16 cellular contexts compared by ENCODE assay signal in the genomic region with DNA sequence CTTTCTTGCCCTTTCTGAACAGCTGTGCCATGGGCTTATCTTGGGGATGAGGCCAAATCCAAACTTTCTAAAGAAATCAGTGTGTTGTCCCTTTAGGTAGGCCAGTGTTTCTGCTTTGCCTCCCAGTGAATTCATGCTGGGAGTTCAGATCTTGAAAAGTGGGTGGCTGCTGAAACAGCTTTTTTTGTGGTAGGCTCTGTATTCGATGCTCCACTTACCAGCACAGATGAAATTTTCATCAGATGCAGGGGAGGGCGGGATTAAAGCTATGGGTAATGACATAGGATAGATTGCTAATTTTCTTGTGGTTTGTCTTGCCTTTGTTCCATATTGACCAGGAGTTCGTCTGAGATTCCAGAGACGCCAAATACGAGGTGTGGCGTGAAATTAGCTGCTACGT. TPM values are rescaled to one million over a fixed set of nuclear protein-coding genes. Genes with fewer than 3 reads are reported as not detected.
DNase-seq lines count a peak whose midpoint lies in the region; ATAC-seq and TF ChIP-seq lines count a peak whose summit lies in the region.
"Had no signal": no experiment of that assay in that cellular context is flagged by ENCODE, and none has a peak within 500 bp of the region (broad histone marks: within the 10 kb centered on the region; RNA-seq: fewer than 3 reads in every experiment).

No MANE protein-coding gene starts in this region.

- H3K9me3 Mint-ChIP-seq in immature natural killer cell, result no peaks in the 10 kb centered on the region

- H3K9ac ChIP-seq in SK-N-MC (ENCODE audit: insufficient read length), result no peak overlapping the region

- H3K36me3 Mint-ChIP-seq in immature natural killer cell, result no peaks in the 10 kb centered on the region

- H3K4me1 ChIP-seq in left ventricle myocardium inferior (peaks cover 81% of the 10 kb centered on the region), right cardiac atrium (ENCODE audit: control insufficient read depth, insufficient read depth, low read length) (peaks cover 5% of the 10 kb centered on the region), tibial artery (peaks cover 0 to 69% (median 50%) of the 10 kb centered on the region in 4 donors)

- ATAC-seq in right cardiac atrium, result no peak
- ATAC-seq: mucosa of descending colon had no signal

- H3K4me1 Mint-ChIP-seq in immature natural killer cell, result peaks cover 31 to 38% of the 10 kb centered on the region in 2 donors

- H3K27ac ChIP-seq in left ventricle myocardium inferior (replicated peaks), result no peak overlapping the region
- H3K27ac ChIP-seq in right cardiac atrium (ENCODE audit: low read length), result no peak overlapping the region
- H3K27ac ChIP-seq in SK-N-MC, result no peak overlapping the region
- peak overlapping the region; percentile 52 to 90 for H3K27ac ChIP-seq in tibial artery
- H3K27ac ChIP-seq: SJSA1 had no signal

- 68% methylated on average over 7 of the region's 7 CpGs for WGBS in right cardiac atrium

- H3K27me3 Mint-ChIP-seq in immature natural killer cell (ENCODE audit: low read depth in 3 of 3), result peaks cover 0 to 4% (median 4%) of the 10 kb centered on the region in 3 donors
- H3K27me3 Mint-ChIP-seq: B cell had no signal

- TF ChIP-seq CTCF in left ventricle myocardium inferior (IDR thresholded peaks at IDR 0.05; ENCODE audit: borderline replicate concordance), result no peak
- no peak for TF ChIP-seq CTCF in tibial artery (IDR thresholded peaks at IDR 0.05)

- no peaks in the 10 kb centered on the region for H3K36me3 ChIP-seq in left ventricle myocardium inferior
- no peaks in the 10 kb centered on the region for H3K36me3 ChIP-seq in SK-N-MC (ENCODE audit: insufficient read depth, low read length)
- H3K36me3 ChIP-seq in tibial artery, result no peaks in the 10 kb centered on the region
- H3K36me3 ChIP-seq: esophagus muscularis mucosa had no signal

- H3K9me3 ChIP-seq in left ventricle myocardium inferior (replicated peaks) (no peaks in the 10 kb centered on the region), right cardiac atrium (ENCODE audit: control insufficient read depth, low read length) (no peaks in the 10 kb centered on the region), SK-N-MC (ENCODE audit: low read depth, low read length) (no peaks in the 10 kb centered on the region), tibial artery (no peaks in the 10 kb centered on the region)
- H3K9me3 ChIP-seq: esophagus muscularis mucosa, mucosa of descending colon, SJSA1 had no signal

- intact Hi-C loops in left ventricle myocardium inferior (cut with micrococcal nuclease), result no loop called here
- intact Hi-C loops in right cardiac atrium (cut with DNase I), result loop anchor here in 1 of 4 donors (10.0 kb wide), 1 partner anchor 150 kb away; no protein-coding TSS in a partner anchor
- intact Hi-C loops in tibial artery (cut with DNase I; ENCODE audit: low total_unique reads), result loop anchor here (10.0 kb wide), 2 partner anchors 130 to 380 kb away; a partner anchor contains a TSS

- DNase-seq in left ventricle myocardium inferior (no peak), right cardiac atrium (no peak), SK-N-MC (ENCODE audit: low read depth, low spot score) (no peak), immature natural killer cell (no peak), tibial artery (no peak), NCI-H748 treated with DMSO at 0.1 percent for 48 hours (lab: John Stamatoyannopoulos, UW) (no peak), islet precursor cell (no peak)
- DNase-seq in stimulated activated naive CD4-positive, alpha-beta T cell treated with Interleukin-2 at 50 U/mL for 16 hours (lab: John Stamatoyannopoulos, UW), result no peak
- DNase-seq: activated CD4-positive, CD25-positive, alpha-beta regulatory T cell; mucosa of descending colon; NCI-H1092 treated with DMSO at 0.1 percent for 48 hours; NCI-H82; small intestine had no signal

- peak overlapping the region in 1 of 6 donors; percentile 42 for H3K27ac Mint-ChIP-seq in immature natural killer cell
- H3K27ac Mint-ChIP-seq: B cell had no signal

- H3K4me3 ChIP-seq in left ventricle myocardium inferior, result peak overlapping the region; percentile 92
- H3K4me3 ChIP-seq in right cardiac atrium (ENCODE audit: low read length), result no peak overlapping the region
- peak overlapping the region; percentile 88 for H3K4me3 ChIP-seq in SK-N-MC
- H3K4me3 ChIP-seq in tibial artery, result peak overlapping the region; percentile 71 to 92
- H3K4me3 ChIP-seq: mucosa of descending colon, SJSA1 had no signal

- H3K27me3 ChIP-seq in left ventricle myocardium inferior (ENCODE audit: low read depth) (no peaks in the 10 kb centered on the region), right cardiac atrium (ENCODE audit: control insufficient read depth, insufficient read depth) (no peaks in the 10 kb centered on the region), tibial artery (no peaks in the 10 kb centered on the region)
- H3K27me3 ChIP-seq: esophagus muscularis mucosa, SJSA1 had no signal

- H3K4me3 Mint-ChIP-seq in immature natural killer cell, result peak overlapping the region in 3 of 5 donors; percentile 1 to 85 (median 31)

RNA-seq across cellular contexts. Expression of a gene that starts 2.8 kb away (rescaled TPM):
- total RNA-seq in left ventricle myocardium inferior, result 13.2 TPM
- total RNA-seq in right cardiac atrium, result 10 to 100 TPM; 13.0 to 16.4 (median 14.7) TPM
- polyA plus RNA-seq in right cardiac atrium, result 7.4 TPM
- under 1 TPM; 0.62 to 0.77 (median 0.64) TPM for polyA plus RNA-seq in immature natural killer cell

RNA-seq across cellular contexts. Expression of a gene that starts 10.7 kb away (rescaled TPM):
- total RNA-seq in left ventricle myocardium inferior, result 0.05 TPM
- under 1 TPM in 1 of 4 donors, not detected in 3; 0.03 TPM for total RNA-seq in right cardiac atrium
- polyA plus RNA-seq in right cardiac atrium, result 0.07 TPM
- not detected for polyA plus RNA-seq in immature natural killer cell
- total RNA-seq: B cell had no signal

RNA-seq across cellular contexts. Expression of a gene that starts 57.5 kb away (rescaled TPM):
- total RNA-seq in left ventricle myocardium inferior, result 39.5 TPM
- 10 to 100 TPM; 25.3 to 36.2 (median 30.2) TPM for total RNA-seq in right cardiac atrium
- 31.5 TPM for polyA plus RNA-seq in right cardiac atrium
- 10 to 100 TPM; 18.4 to 27.8 (median 26.6) TPM for polyA plus RNA-seq in immature natural killer cell

Comparison
In these comparisons a context has a peak if more than half of its experiments do, and no peak if none do; other contexts are left out.
1. H3K27ac ChIP-seq: peak in tibial artery (2 of 2); none in left ventricle myocardium inferior (single experiment), right cardiac atrium (single experiment) and SK-N-MC (single experiment).